ENCODE assay signal across 14 cellular contexts in the genomic region with DNA sequence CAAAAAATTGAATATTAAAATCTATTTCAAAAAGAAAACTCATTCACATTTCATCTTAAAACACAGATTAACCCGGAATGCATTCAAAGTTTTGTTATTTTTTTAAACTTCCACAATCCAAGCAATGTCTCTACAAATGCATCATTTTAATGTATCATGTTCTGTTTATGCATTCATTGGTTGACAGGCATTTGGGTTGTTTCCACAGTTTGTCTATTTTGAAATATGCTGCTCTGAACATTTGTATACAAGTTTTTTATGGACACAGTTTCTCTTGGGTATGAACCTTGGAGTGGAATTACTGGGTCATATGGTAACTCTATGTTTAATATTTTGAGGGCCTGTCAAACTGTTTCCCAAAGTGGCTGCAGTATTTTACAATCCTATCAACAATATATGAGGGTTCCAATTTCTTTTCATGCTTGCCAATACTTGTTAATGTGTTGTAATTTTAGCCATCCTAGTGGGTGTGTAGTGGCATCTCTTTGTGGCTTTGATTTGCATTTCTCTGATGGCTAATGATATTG. TPM values are rescaled to one million over a fixed set of nuclear protein-coding genes. Genes with fewer than 3 reads are reported as not detected.
DNase-seq lines count a peak whose midpoint lies in the region; ATAC-seq and FAIRE-seq lines count a peak whose summit lies in the region.
"Had no signal": no experiment of that assay in that cellular context is flagged by ENCODE, and none has a peak within 500 bp of the region (broad histone marks: within the 10 kb centered on the region; RNA-seq: fewer than 3 reads in every experiment).

No MANE protein-coding gene starts in this region.

- FAIRE-seq in G401.6 (lab: Jason Lieb, UNC), result peak; percentile 77
- FAIRE-seq: GM12891 had no signal

- peak; percentile 23 for DNase-seq in NCI-H446 treated with DMSO at 0.1 percent for 48 hours (lab: John Stamatoyannopoulos, UW)
- peak; percentile 60 for DNase-seq in dedifferentiated amniotic fluid mesenchymal stem cell (ENCODE audit: extremely low spot score)
- DNase-seq in myocyte (ENCODE audit: low read depth), result peak; percentile 31
- DNase-seq in activated gamma-delta T cell treated with Interleukin-2 at 50 U/mL for 16 hours, result no peak
- DNase-seq: ACHN; CD4-positive, CD25-positive, alpha-beta regulatory T cell; DMS79; HCEC 1CT; HFFc6; KBM-7 had no signal

- no peak for ATAC-seq in HG02973 (IDR thresholded peaks at IDR 0.05; ENCODE audit: unreplicated experiment)
- ATAC-seq in GM19328 (IDR thresholded peaks at IDR 0.05; ENCODE audit: unreplicated experiment), result no peak

RNA-seq across cellular contexts. Expression of a gene that starts 57.4 kb away (rescaled TPM):
- total RNA-seq in myocyte, result 37.6 and 54.1 TPM in 2 replicates
- polyA plus RNA-seq in myocyte (2012), result 15.2 TPM
- total RNA-seq: CD4-positive, CD25-positive, alpha-beta regulatory T cell had no signal
- polyA plus RNA-seq: CD4-positive, CD25-positive, alpha-beta regulatory T cell had no signal
